ENCODE assay signal across 8 cellular contexts in genomic region chr1:235328271-235329138, GRCh38. TPM values are rescaled to one million over a fixed set of nuclear protein-coding genes. Genes with fewer than 3 reads are reported as not detected.
A peak's percentile ranks its signal among the peaks of the same experiment; 100 is the strongest.
DNase-seq lines count a peak whose midpoint lies in the region; ATAC-seq and TF ChIP-seq lines count a peak whose summit lies in the region.

Gene GGPS1, plus strand, starts transcription at chr1:235328570. Its CDS starts 6,695 bp downstream, at chr1:235335265.

- WGBS in hepatocyte (ENCODE audit: low lambda C conversion rate, missing lambda C conversion rate) = 1% methylated on average over 46 of the region's 54 CpGs
- WGBS in aorta, 2 donors = 0% methylated on average over 49 to 54 of the region's 54 CpGs

- no peaks in the 10 kb centered on the region for H3K27me3 ChIP-seq in hepatocyte
- no peaks in the 10 kb centered on the region for H3K27me3 ChIP-seq in aorta (ENCODE audit: control insufficient read depth in 1 of 2, insufficient read depth in 2 of 2, low read length in 1 of 2)

- H3K4me1 ChIP-seq in hepatocyte (ENCODE audit: insufficient read depth) (peaks cover 38% of the 10 kb centered on the region), aorta (ENCODE audit: control insufficient read depth in 1 of 2, insufficient read depth in 2 of 2, low read length in 2 of 2) (no peaks in the 10 kb centered on the region)

- peak within 1 kb of the TSS; percentile 93 for H3K27ac ChIP-seq in hepatocyte
- H3K27ac ChIP-seq in aorta (ENCODE audit: low read depth in 1 of 2, low read length in 2 of 2) = peak within 1 kb of the TSS; percentile 73 to 99

- peaks cover 63% of the 10 kb centered on the region for H4K20me1 ChIP-seq in hepatocyte (ENCODE audit: insufficient read depth, poor library complexity, severe bottlenecking)

- TF ChIP-seq CTCF in hepatocyte (IDR thresholded peaks at IDR 0.05; ENCODE audit: poor library complexity) = no peak

- ATAC-seq in GM18511 (IDR thresholded peaks at IDR 0.05; ENCODE audit: unreplicated experiment) (peak; percentile 63), HG03039 (IDR thresholded peaks at IDR 0.05; ENCODE audit: unreplicated experiment) (peak; percentile 62), aorta (ENCODE audit: low FRiP score) (peak; percentile 98)

- peak; percentile 100 for DNase-seq in NCI-H2081 (lab: John Stamatoyannopoulos, UW)
- DNase-seq in T1000 (lab: John Stamatoyannopoulos, UW) = peak; percentile 94
- peak; percentile 99 for DNase-seq in astrocyte of the hippocampus (ENCODE audit: low read depth, low spot score)
- DNase-seq in hepatocyte (ENCODE audit: low spot score) = peak; percentile 99
- DNase-seq in renal cortical epithelial cell (ENCODE audit: low read depth) = peak; percentile 100
- DNase-seq in aorta = peak; percentile 98 to 99

- H3K9me2 ChIP-seq in hepatocyte (replicated peaks; ENCODE audit: insufficient read depth) = no peaks in the 10 kb centered on the region

- no peaks in the 10 kb centered on the region for H3K36me3 ChIP-seq in hepatocyte (replicated peaks; ENCODE audit: insufficient read depth, low read depth)
- H3K36me3 ChIP-seq in aorta (ENCODE audit: control insufficient read depth in 1 of 2, insufficient read depth in 2 of 2, low read length in 1 of 2) = no peaks in the 10 kb centered on the region

- intact Hi-C loops in aorta (cut with DNase I) = loop anchor here (1.0 to 10.0 kb wide), 5 partner anchors 38 to 176 kb away; partner anchors contain the start of genes TBCE (in 2 of the 2) and B3GALNT2 (in 1 of the 2)

- peak within 1 kb of the TSS; percentile 83 for H3K4me3 ChIP-seq in hepatocyte
- H3K4me3 ChIP-seq in aorta (ENCODE audit: low read length in 2 of 2) = peak within 1 kb of the TSS; percentile 96 to 99

- peak within 1 kb of the TSS; percentile 86 for H3K4me2 ChIP-seq in hepatocyte

- peak within 1 kb of the TSS; percentile 45 for H2AFZ ChIP-seq in hepatocyte

- H3K9me3 ChIP-seq in hepatocyte (ENCODE audit: low read depth) (no peaks in the 10 kb centered on the region), aorta (ENCODE audit: control insufficient read depth, low read length) (no peaks in the 10 kb centered on the region)

- peaks cover 82% of the 10 kb centered on the region for H3K79me2 ChIP-seq in hepatocyte

RNA-seq across cellular contexts. Expression of gene GGPS1, which starts in this region (rescaled TPM):
- 32.6 and 40.6 TPM in 2 replicates for total RNA-seq in hepatocyte
- polyA plus RNA-seq in hepatocyte = 36.3 and 40.6 TPM in 2 replicates
- 34.2 and 48.0 TPM in 2 replicates for total RNA-seq in renal cortical epithelial cell
- 10 to 100 TPM; 24.1 to 29.0 TPM for total RNA-seq in aorta
- 10 to 100 TPM; 18.9 to 24.7 TPM for polyA plus RNA-seq in aorta

Comparison
In these comparisons a context has a peak if more than half of its experiments do, and no peak if none do; other contexts are left out.
1. Peak in every context shown above with its lines: DNase-seq, ATAC-seq, H3K4me3 ChIP-seq and H3K27ac ChIP-seq.